Comparison of ENCODE assay signal across 21 cellular contexts in genomic region chr15:27902680-27903385, GRCh38.
"Had no signal": no experiment of that assay in that cellular context is flagged by ENCODE, and none has a peak within 500 bp of the region (broad histone marks: within the 10 kb centered on the region; RNA-seq: fewer than 3 reads in every experiment).

No MANE protein-coding gene starts in this region.

- DNase-seq: activated CD4-positive, alpha-beta T cell treated with anti-CD3 and anti-CD28 coated beads for 48 hours; activated CD4-positive, alpha-beta T cell treated with anti-CD3 and anti-CD28 coated beads, Interleukin-2, amount 50 U/mL, for 4 hours; activated CD8-positive, alpha-beta T cell treated with anti-CD3 and anti-CD28 coated beads, Interleukin-2, amount 10 ng/mL, durations not matched to agents 7 days and 5 days; activated effector memory CD4-positive, alpha-beta T cell treated with Interleukin-2 at 50 U/mL for 16 hours; activated naive CD4-positive, alpha-beta T cell; activated T-cell treated with anti-CD3 and anti-CD28 coated beads, Interleukin-2, amount 50 U/mL, for 24 hours; body of pancreas; central memory CD4-positive, alpha-beta T cell; MG63; NCI-H1105; NCI-H1436; NCI-H187; NCI-H2081; NCI-H446; NCI-H524 treated with DMSO at 0.1 percent for 48 hours; NCI-H748 treated with DMSO at 0.1 percent for 48 hours; OCI-M1; SHP77 treated with DMSO at 0.1 percent for 48 hours had no signal

- H3K27me3 ChIP-seq: ascending aorta, body of pancreas, MG63 had no signal

- H3K9me3 ChIP-seq: ascending aorta, body of pancreas, MG63 had no signal

- H3K36me3 ChIP-seq: ascending aorta, MG63 had no signal

- H3K27ac ChIP-seq: ascending aorta, body of pancreas had no signal

- H3K4me1 ChIP-seq: ascending aorta, body of pancreas had no signal

- ATAC-seq: activated CD4-positive, CD25-positive, alpha-beta regulatory T cell treated with anti-CD3 and anti-CD28 coated beads, Interleukin-2, amount 50 U/mL, for 24 hours; activated CD8-positive, alpha-beta T cell treated with anti-CD3 and anti-CD28 coated beads, Interleukin-2, amount 10 ng/mL, durations not matched to agents 7 days and 5 days; body of pancreas; Panc1 had no signal

- H3K4me3 ChIP-seq: ascending aorta, body of pancreas, MG63 had no signal
